ENCODE assay signal across 20 cellular contexts in the genomic region with DNA sequence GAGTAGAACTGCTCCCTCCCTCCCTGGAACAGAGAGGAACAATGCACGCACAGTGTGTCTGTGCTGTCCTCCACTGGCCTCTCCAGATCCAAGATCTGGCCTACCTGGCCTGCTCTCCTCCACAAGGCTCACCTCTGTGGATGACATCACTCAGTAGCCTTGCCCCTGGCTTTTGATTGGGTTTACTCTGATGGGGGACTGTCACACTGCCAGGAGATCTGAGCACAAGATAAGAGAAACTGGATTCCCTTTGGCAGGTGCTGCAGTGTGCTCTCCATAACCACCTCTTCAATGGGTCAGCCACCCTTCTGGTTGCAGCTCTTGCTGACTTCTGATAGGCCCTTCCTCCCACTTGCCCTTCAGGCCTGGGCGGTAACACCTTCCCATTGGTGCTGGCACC.
"Had no signal": no experiment of that assay in that cellular context is flagged by ENCODE, and none has a peak within 500 bp of the region (broad histone marks: within the 10 kb centered on the region; RNA-seq: fewer than 3 reads in every experiment).

No MANE protein-coding gene starts in this region.

- H3K27ac Mint-ChIP-seq: activated CD8-positive, alpha-beta T cell treated with anti-CD3 and anti-CD28 coated beads, Interleukin-2, amount 10 ng/mL, durations not matched to agents 7 days and 5 days; activated naive CD4-positive, alpha-beta T cell treated with anti-CD3 and anti-CD28 coated beads, Interleukin-2, amount 50 U/mL, for 24 hours; activated T-cell treated with anti-CD3 and anti-CD28 coated beads, Interleukin-2, amount 50 U/mL, for 24 hours; mesothelial cell of epicardium; progenitor cell of endocrine pancreas had no signal

- H3K4me1 ChIP-seq: colonic mucosa, foreskin keratinocyte, thyroid gland had no signal

- H3K27ac ChIP-seq: ascending aorta, colonic mucosa, foreskin keratinocyte, thyroid gland had no signal

- H3K9me3 Mint-ChIP-seq: activated naive CD4-positive, alpha-beta T cell treated with anti-CD3 and anti-CD28 coated beads, Interleukin-2, amount 50 U/mL, for 24 hours; activated T-cell treated with anti-CD3 and anti-CD28 coated beads, Interleukin-2, amount 50 U/mL, for 24 hours; central memory CD8-positive, alpha-beta T cell; mesothelial cell of epicardium had no signal

- H3K27me3 Mint-ChIP-seq: progenitor cell of endocrine pancreas had no signal

- H3K4me1 Mint-ChIP-seq: activated naive CD4-positive, alpha-beta T cell treated with anti-CD3 and anti-CD28 coated beads, Interleukin-2, amount 50 U/mL, for 24 hours; central memory CD8-positive, alpha-beta T cell; mesothelial cell of epicardium had no signal

- H3K36me3 Mint-ChIP-seq: activated naive CD4-positive, alpha-beta T cell treated with anti-CD3 and anti-CD28 coated beads, Interleukin-2, amount 50 U/mL, for 24 hours; mesothelial cell of epicardium had no signal

- DNase-seq: activated CD4-positive, alpha-beta T cell treated with anti-CD3 and anti-CD28 coated beads for 48 hours; activated CD4-positive, CD25-positive, alpha-beta regulatory T cell; activated CD8-positive, alpha-beta T cell treated with anti-CD3 and anti-CD28 coated beads, Interleukin-2, amount 10 ng/mL, durations not matched to agents 7 days and 5 days; activated T-cell treated with anti-CD3 and anti-CD28 coated beads, Interleukin-2, amount 50 U/mL, for 24 hours; colonic mucosa; foreskin keratinocyte; glutamatergic neuron; hippocampal formation; stimulated activated CD4-positive, alpha-beta T cell treated with anti-CD3 and anti-CD28 coated beads, Interleukin-12 subunit alpha, Interleukin-12 subunit beta, amount 100 ng/mL, for 4 hours; stimulated activated CD4-positive, alpha-beta T cell treated with anti-CD3 and anti-CD28 coated beads, Interleukin-1b, Interleukin-23, amount 100 ng/mL, for 48 hours; stimulated activated CD8-positive, alpha-beta memory T cell treated with anti-CD3 and anti-CD28 coated beads, Interleukin-4, amount 100 ng/mL, for 48 hours; stimulated activated naive CD4-positive, alpha-beta T cell treated with Interleukin-2 at 50 U/mL for 16 hours; T-helper 9 cell had no signal

- H3K4me3 Mint-ChIP-seq: activated CD8-positive, alpha-beta T cell treated with anti-CD3 and anti-CD28 coated beads, Interleukin-2, amount 10 ng/mL, durations not matched to agents 7 days and 5 days; activated naive CD4-positive, alpha-beta T cell treated with anti-CD3 and anti-CD28 coated beads, Interleukin-2, amount 50 U/mL, for 24 hours; activated T-cell treated with anti-CD3 and anti-CD28 coated beads, Interleukin-2, amount 50 U/mL, for 24 hours; central memory CD8-positive, alpha-beta T cell; mesothelial cell of epicardium had no signal

- H3K9me3 ChIP-seq: ascending aorta, colonic mucosa, thyroid gland had no signal

- H3K4me3 ChIP-seq: ascending aorta, colonic mucosa, lung, thyroid gland had no signal

- H3K27me3 ChIP-seq: ascending aorta, colonic mucosa, foreskin keratinocyte, thyroid gland had no signal

- H3K36me3 ChIP-seq: ascending aorta, colonic mucosa, thyroid gland had no signal
